In genomic region chr6:41371461-41371991, GRCh38 we compare ENCODE assay signal across 9 cellular contexts. TPM values are rescaled to one million over a fixed set of nuclear protein-coding genes. Genes with fewer than 3 reads are reported as not detected.
DNase-seq lines count a peak whose midpoint lies in the region; ATAC-seq and TF ChIP-seq lines count a peak whose summit lies in the region.
"Had no signal": no experiment of that assay in that cellular context is flagged by ENCODE, and none has a peak within 500 bp of the region (broad histone marks: within the 10 kb centered on the region; RNA-seq: fewer than 3 reads in every experiment).

No MANE protein-coding gene starts in this region.

- peak overlapping the region; percentile 24 to 27 for H3K4me3 ChIP-seq in vagina

- peak; percentile 66 for DNase-seq in EL
- peak; percentile 27 for DNase-seq in NOMO-1 treated with dmso at 0.1 percent for 144 hours (lab: John Stamatoyannopoulos, UW; ENCODE audit: unreplicated experiment)
- DNase-seq in effector memory CD8-positive, alpha-beta T cell = no peak
- peak; percentile 37 for DNase-seq in mucosa of gallbladder (ENCODE audit: low spot score)
- no peak for DNase-seq in vagina (ENCODE audit: extremely low spot score in 2 of 2)
- DNase-seq in NCI-H2029 treated with DMSO at 0.1 percent for 48 hours (lab: John Stamatoyannopoulos, UW) = no peak
- DNase-seq in NCI-H1105 (lab: John Stamatoyannopoulos, UW) = no peak

- ATAC-seq in effector memory CD8-positive, alpha-beta T cell (replicated peaks) = no peak
- no peak for ATAC-seq in HG02798 (IDR thresholded peaks at IDR 0.05; ENCODE audit: poor library complexity, unreplicated experiment)

- peak overlapping the region; percentile 64 to 71 for H3K4me3 Mint-ChIP-seq in effector memory CD8-positive, alpha-beta T cell

- H3K4me1 ChIP-seq in vagina = peaks cover 47% of the 10 kb centered on the region

- H3K36me3 ChIP-seq in vagina = no peaks in the 10 kb centered on the region

- peaks cover 4% of the 10 kb centered on the region for H3K36me3 Mint-ChIP-seq in effector memory CD8-positive, alpha-beta T cell (ENCODE audit: insufficient read depth)

- H3K27me3 ChIP-seq in vagina = peaks cover 10% of the 10 kb centered on the region

- TF ChIP-seq CTCF in vagina (IDR thresholded peaks at IDR 0.05) = no peak

- peaks cover 34 to 35% of the 10 kb centered on the region in 2 donors for H3K4me1 Mint-ChIP-seq in effector memory CD8-positive, alpha-beta T cell (ENCODE audit: low read depth in 2 of 2)

- H3K27me3 Mint-ChIP-seq in effector memory CD8-positive, alpha-beta T cell = peaks cover 63 to 96% of the 10 kb centered on the region in 2 donors

- no peak overlapping the region for H3K27ac Mint-ChIP-seq in effector memory CD8-positive, alpha-beta T cell

- no peaks in the 10 kb centered on the region for H3K9me3 Mint-ChIP-seq in effector memory CD8-positive, alpha-beta T cell

- H3K9me3 ChIP-seq in vagina = no peaks in the 10 kb centered on the region

- no peak for TF ChIP-seq POLR2A in vagina (IDR thresholded peaks at IDR 0.05)

- intact Hi-C loops in vagina (cut with DNase I) = loop anchor here (10.0 kb wide), 1 partner anchor 83 kb away; no protein-coding TSS in a partner anchor

- no peak overlapping the region for H3K27ac ChIP-seq in vagina

RNA-seq across cellular contexts. Expression of gene NCR2, which starts 36.1 kb away (rescaled TPM):
- total RNA-seq in mucosa of gallbladder = not detected
- not detected for total RNA-seq in vagina
- total RNA-seq: lung microvascular endothelial cell had no signal

Comparison
In these comparisons a context has a peak if more than half of its experiments do, and no peak if none do; other contexts are left out.
1. DNase-seq: peak in EL (single experiment), NOMO-1 treated with dmso at 0.1 percent for 144 hours (single experiment) and mucosa of gallbladder (single experiment); none in effector memory CD8-positive, alpha-beta T cell (0 of 3), vagina (0 of 2), NCI-H2029 treated with DMSO at 0.1 percent for 48 hours (single experiment) and NCI-H1105 (single experiment).